Comparison of ENCODE assay signal across 8 cellular contexts in genomic region chr12:50824914-50825313, GRCh38. TPM values are rescaled to one million over a fixed set of nuclear protein-coding genes. Genes with fewer than 3 reads are reported as not detected.
A peak's percentile ranks its signal among the peaks of the same experiment; 100 is the strongest.
DNase-seq lines count a peak whose midpoint lies in the region; ATAC-seq and TF ChIP-seq lines count a peak whose summit lies in the region.

No MANE protein-coding gene starts in this region.

- no peak for DNase-seq in activated CD8-positive, alpha-beta T cell treated with anti-CD3 and anti-CD28 coated beads for 36 hours
- no peak for DNase-seq in right cardiac atrium
- DNase-seq in COLO829 (ENCODE audit: low spot score), result no peak
- DNase-seq in NCI-H748 (lab: John Stamatoyannopoulos, UW; ENCODE audit: unreplicated experiment), result no peak

- 43% methylated on average over 4 of the region's 4 CpGs for WGBS in right cardiac atrium

- CTCF ChIA-PET in HEK293 (lab: Yijun Ruan, JAX), result interaction anchor here (0.6 to 4.8 kb wide), 19 partner anchors 45 to 1047 kb away, joined by 3 to 55 read pairs (median 4); partner anchors contain the start of gene SLC11A2
- CTCF ChIA-PET in activated CD8-positive, alpha-beta T cell treated with anti-CD3 and anti-CD28 coated beads for 36 hours (lab: Charles Lee), result interaction anchor here (0.9 to 4.3 kb wide), 15 partner anchors 9 to 527 kb away, joined by 3 to 43 read pairs (median 4); partner anchors contain the start of gene SLC11A2

- H3K27ac Mint-ChIP-seq in activated CD8-positive, alpha-beta T cell treated with anti-CD3 and anti-CD28 coated beads for 36 hours, result peak overlapping the region; percentile 71
- H3K27ac Mint-ChIP-seq in stimulated activated memory B cell treated with anti-CD40 and anti-IgM and Interleukin-4, amounts not matched to agents 10 μg/mL and 1 μg/mL and 100 μg/mL, for 72 hours, result peak overlapping the region; percentile 10

- H3K9me3 ChIP-seq in HEK293 (ENCODE audit: control insufficient read depth, insufficient read depth, low read depth, low read length) (no peaks in the 10 kb centered on the region), right cardiac atrium (ENCODE audit: control insufficient read depth, low read length) (no peaks in the 10 kb centered on the region)

- H3K27me3 ChIP-seq in right cardiac atrium (ENCODE audit: control insufficient read depth, insufficient read depth), result no peaks in the 10 kb centered on the region

- TF ChIP-seq CTCF in HEK293 (tag by site-specific recombination; IDR thresholded peaks at IDR 0.05), result no peak
- TF ChIP-seq CTCF in activated CD8-positive, alpha-beta T cell treated with anti-CD3 and anti-CD28 coated beads for 36 hours (IDR thresholded peaks at IDR 0.05), result no peak

- peaks cover 8% of the 10 kb centered on the region for H3K4me1 Mint-ChIP-seq in activated CD8-positive, alpha-beta T cell treated with anti-CD3 and anti-CD28 coated beads for 36 hours (ENCODE audit: low read depth)
- peaks cover 10% of the 10 kb centered on the region for H3K4me1 Mint-ChIP-seq in stimulated activated memory B cell treated with anti-CD40 and anti-IgM and Interleukin-4, amounts not matched to agents 10 μg/mL and 1 μg/mL and 100 μg/mL, for 72 hours

- POLR2A ChIA-PET in HEK293 (lab: Yijun Ruan, JAX), result interaction anchor here (0.7 to 1.4 kb wide), 3 partner anchors 201 to 516 kb away, joined by 3 to 5 read pairs (median 4); partner anchors contain the start of genes CSRNP2 and SLC11A2
- POLR2A ChIA-PET in activated CD8-positive, alpha-beta T cell treated with anti-CD3 and anti-CD28 coated beads for 36 hours (lab: Charles Lee), result interaction anchor here (1.1 kb wide), 1 partner anchor 61 kb away, joined by 6 read pairs; the partner anchor contains the start of gene ATF1

- H3K4me1 ChIP-seq in HEK293 (ENCODE audit: control insufficient read depth, insufficient read depth, low read length) (no peaks in the 10 kb centered on the region), right cardiac atrium (ENCODE audit: control insufficient read depth, insufficient read depth, low read length) (no peaks in the 10 kb centered on the region)

- H3K4me3 ChIP-seq in HEK293 (ENCODE audit: low read depth, low read length), result no peak overlapping the region
- H3K4me3 ChIP-seq in right cardiac atrium (ENCODE audit: low read length), result no peak overlapping the region

- H3K4me3 Mint-ChIP-seq in activated CD8-positive, alpha-beta T cell treated with anti-CD3 and anti-CD28 coated beads for 36 hours, result no peak overlapping the region
- no peak overlapping the region for H3K4me3 Mint-ChIP-seq in stimulated activated memory B cell treated with anti-CD40 and anti-IgM and Interleukin-4, amounts not matched to agents 10 μg/mL and 1 μg/mL and 100 μg/mL, for 72 hours

- H3K27me3 Mint-ChIP-seq in activated CD8-positive, alpha-beta T cell treated with anti-CD3 and anti-CD28 coated beads for 36 hours, result no peaks in the 10 kb centered on the region
- H3K27me3 Mint-ChIP-seq in stimulated activated memory B cell treated with anti-CD40 and anti-IgM and Interleukin-4, amounts not matched to agents 10 μg/mL and 1 μg/mL and 100 μg/mL, for 72 hours, result no peaks in the 10 kb centered on the region

- intact Hi-C loops in activated CD8-positive, alpha-beta T cell treated with anti-CD3 and anti-CD28 coated beads for 36 hours (cut with micrococcal nuclease), result loop anchor here (1.0 to 10.0 kb wide), 2 partner anchors 170 to 203 kb away; no protein-coding TSS in a partner anchor
- intact Hi-C loops in right cardiac atrium (cut with DNase I), result loop anchor here (5.0 to 10.0 kb wide), 6 partner anchors 110 to 520 kb away; partner anchors contain the start of gene CELA1 (in 2 of the 4)

- no peak for ATAC-seq in activated CD8-positive, alpha-beta T cell treated with anti-CD3 and anti-CD28 coated beads for 36 hours
- peak; percentile 53 for ATAC-seq in right cardiac atrium
- no peak for ATAC-seq in stimulated activated memory B cell treated with anti-CD40 and anti-IgM and Interleukin-4, amounts not matched to agents 10 μg/mL and 1 μg/mL and 100 μg/mL, for 72 hours
- ATAC-seq in HG03280 (IDR thresholded peaks at IDR 0.05; ENCODE audit: unreplicated experiment), result no peak
- ATAC-seq in HG03378 (IDR thresholded peaks at IDR 0.05; ENCODE audit: unreplicated experiment), result no peak

- no peaks in the 10 kb centered on the region for H3K36me3 Mint-ChIP-seq in activated CD8-positive, alpha-beta T cell treated with anti-CD3 and anti-CD28 coated beads for 36 hours (ENCODE audit: low read depth)
- no peaks in the 10 kb centered on the region for H3K36me3 Mint-ChIP-seq in stimulated activated memory B cell treated with anti-CD40 and anti-IgM and Interleukin-4, amounts not matched to agents 10 μg/mL and 1 μg/mL and 100 μg/mL, for 72 hours

- no peaks in the 10 kb centered on the region for H3K9me3 Mint-ChIP-seq in activated CD8-positive, alpha-beta T cell treated with anti-CD3 and anti-CD28 coated beads for 36 hours
- H3K9me3 Mint-ChIP-seq in stimulated activated memory B cell treated with anti-CD40 and anti-IgM and Interleukin-4, amounts not matched to agents 10 μg/mL and 1 μg/mL and 100 μg/mL, for 72 hours, result no peaks in the 10 kb centered on the region

- no peak overlapping the region for H3K27ac ChIP-seq in HEK293 (ENCODE audit: extremely low read depth, low read depth, low read length)
- peak overlapping the region; percentile 62 for H3K27ac ChIP-seq in right cardiac atrium (ENCODE audit: low read length)

- H3K36me3 ChIP-seq in HEK293 (ENCODE audit: control insufficient read depth in 2 of 2, insufficient read depth in 1 of 2, low read length in 2 of 2), result no peaks in the 10 kb centered on the region

TF ChIP-seq in HEK293, 187 proteins besides CTCF, POLR2A, EP300 and RAD21:
- TF ChIP-seq MEIS1 (CRISPR knock-in tag; IDR thresholded peaks at IDR 0.05; ENCODE audit: borderline replicate concordance) (no peak), ZNF335 (tag by site-specific recombination; conservative IDR thresholded peaks at IDR 0.05) (0 out of 2 replicates have a peak, but pooled peaks have one; percentile 24), ZNF513 (tag by site-specific recombination; IDR thresholded peaks at IDR 0.05) (no peak)
TF ChIP-seq in HEK293: peak in this region for 1.

RNA-seq across cellular contexts. Expression of gene TMPRSS12, which starts 17.8 kb away (rescaled TPM):
- not detected for total RNA-seq in activated CD8-positive, alpha-beta T cell treated with anti-CD3 and anti-CD28 coated beads for 36 hours
- not detected for total RNA-seq in right cardiac atrium
- not detected for polyA plus RNA-seq in right cardiac atrium

Comparison
In these comparisons a context has a peak if more than half of its experiments do, and no peak if none do; other contexts are left out.
1. ATAC-seq: peak in right cardiac atrium (2 of 2); none in activated CD8-positive, alpha-beta T cell treated with anti-CD3 and anti-CD28 coated beads for 36 hours (single experiment), stimulated activated memory B cell treated with anti-CD40 and anti-IgM and Interleukin-4, amounts not matched to agents 10 μg/mL and 1 μg/mL and 100 μg/mL, for 72 hours (single experiment), HG03280 (single experiment) and HG03378 (single experiment).